In the genomic region with DNA sequence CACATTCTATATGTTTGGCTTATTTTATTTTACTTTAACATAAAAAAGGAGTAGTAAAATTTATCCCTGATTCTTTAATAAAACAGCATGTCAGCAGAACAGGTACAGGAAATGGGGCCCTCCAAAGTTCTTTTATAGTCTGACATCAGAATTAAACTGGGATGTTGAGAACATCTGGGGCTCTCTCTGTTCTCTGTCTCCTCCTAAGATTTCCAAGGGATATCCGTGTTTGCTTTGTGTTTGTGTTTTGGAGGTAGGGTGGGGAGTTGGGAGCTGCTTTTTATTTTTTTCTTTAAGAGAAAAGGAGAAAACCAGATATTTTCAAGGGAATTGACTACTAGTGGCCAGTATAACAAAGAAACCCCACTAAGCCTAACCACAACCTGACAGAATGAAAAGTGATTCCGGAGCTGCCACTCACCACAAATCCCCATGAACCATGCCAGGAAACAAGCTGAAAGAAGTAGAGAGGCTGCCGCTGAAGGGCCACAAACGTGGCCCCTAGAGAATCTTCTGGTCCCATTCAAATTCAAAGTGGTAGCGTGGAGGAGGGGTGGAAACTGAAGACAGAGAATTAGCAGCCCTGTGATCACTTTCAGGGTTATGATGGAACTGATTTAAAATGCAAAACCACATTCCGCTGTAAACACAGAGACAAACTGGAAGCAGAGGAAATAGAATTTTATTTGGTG, we compare ENCODE assay signal across 12 cellular contexts.
DNase-seq lines count a peak whose midpoint lies in the region; ATAC-seq, FAIRE-seq and TF ChIP-seq lines count a peak whose summit lies in the region.
"Had no signal": no experiment of that assay in that cellular context is flagged by ENCODE, and none has a peak within 500 bp of the region (broad histone marks: within the 10 kb centered on the region; RNA-seq: fewer than 3 reads in every experiment).

No MANE protein-coding gene starts in this region.

- H3K36me3 ChIP-seq in HUES6 (ENCODE audit: control insufficient read depth, insufficient read depth, low read length) (no peaks in the 10 kb centered on the region), spleen (no peaks in the 10 kb centered on the region), aorta (ENCODE audit: control insufficient read depth in 1 of 2, insufficient read depth in 2 of 2, low read length in 1 of 2) (no peaks in the 10 kb centered on the region)
- H3K36me3 ChIP-seq: colonic mucosa had no signal

- ATAC-seq in GM21723 (IDR thresholded peaks at IDR 0.05; ENCODE audit: unreplicated experiment): peak; percentile 66
- ATAC-seq in left ventricle myocardium superior: peak; percentile 59
- ATAC-seq in aorta (ENCODE audit: low FRiP score): no peak
- ATAC-seq: psoas muscle had no signal

- no peak for TF ChIP-seq POLR2A in spleen (IDR thresholded peaks at IDR 0.05)

- peaks cover 42% of the 10 kb centered on the region for H3K4me1 ChIP-seq in HUES6 (ENCODE audit: control insufficient read depth, insufficient read depth, low read length)
- peaks cover 0 to 12% (median 3%) of the 10 kb centered on the region in 6 donors for H3K4me1 ChIP-seq in spleen
- H3K4me1 ChIP-seq in aorta (ENCODE audit: control insufficient read depth in 1 of 2, insufficient read depth in 2 of 2, low read length in 2 of 2): no peaks in the 10 kb centered on the region
- H3K4me1 ChIP-seq: colonic mucosa, psoas muscle had no signal

- no peak for FAIRE-seq in RCC 7860 (lab: Jason Lieb, UNC)

- H3K27me3 ChIP-seq in HUES6 (ENCODE audit: control insufficient read depth, insufficient read depth, low read length) (no peaks in the 10 kb centered on the region), spleen (replicated peaks in 1 of 7) (no peaks in the 10 kb centered on the region), aorta (ENCODE audit: control insufficient read depth in 1 of 2, insufficient read depth in 2 of 2, low read length in 1 of 2) (no peaks in the 10 kb centered on the region)
- H3K27me3 ChIP-seq: colonic mucosa had no signal

- H3K4me3 ChIP-seq in HUES6 (ENCODE audit: low read depth, low read length): peak overlapping the region; percentile 16
- H3K4me3 ChIP-seq in spleen: no peak overlapping the region
- H3K4me3 ChIP-seq in aorta (ENCODE audit: low read length in 2 of 2): no peak overlapping the region
- H3K4me3 ChIP-seq: colonic mucosa, psoas muscle had no signal

- peak overlapping the region; percentile 33; the same call in 1 of the 2 replicates for H3K27ac ChIP-seq in HUES6 (ENCODE audit: low read depth, low read length)
- peak overlapping the region in 6 of 8 donors; percentile 16 to 68 (median 56) for H3K27ac ChIP-seq in spleen
- H3K27ac ChIP-seq in aorta (ENCODE audit: low read depth in 1 of 2, low read length in 2 of 2): no peak overlapping the region
- H3K27ac ChIP-seq: colonic mucosa, psoas muscle had no signal

- intact Hi-C loops in left ventricle myocardium superior (cut with micrococcal nuclease) (no loop called here), spleen (cut with DNase I; ENCODE audit: low total_unique reads) (no loop called here), aorta (cut with DNase I) (no loop called here)

- DNase-seq in left ventricle myocardium superior (no peak), spleen (no peak), NCI-H2227 (lab: John Stamatoyannopoulos, UW; ENCODE audit: unreplicated experiment) (no peak), RCC 7860 (ENCODE audit: low spot score) (no peak), inferior parietal cortex (ENCODE audit: extremely low spot score) (no peak), aorta (no peak)
- DNase-seq: colonic mucosa, NCI-H2171 treated with DMSO at 0.1 percent for 48 hours, psoas muscle, T1000 had no signal

- TF ChIP-seq CTCF in spleen (IDR thresholded peaks at IDR 0.05 in 8 of 11, conservative IDR thresholded peaks at IDR 0.05 in 3 of 11): no peak

- 36 to 51% (median 44%) methylated on average over 6 of the region's 6 CpGs for WGBS in spleen, 5 donors
- 74 to 75% methylated on average over 6 of the region's 6 CpGs for WGBS in aorta, 2 donors

- no peaks in the 10 kb centered on the region for H3K9me3 ChIP-seq in HUES6 (ENCODE audit: control insufficient read depth, insufficient read depth, low read depth, low read length)
- no peaks in the 10 kb centered on the region for H3K9me3 ChIP-seq in spleen
- H3K9me3 ChIP-seq in aorta (ENCODE audit: control insufficient read depth, low read length): no peaks in the 10 kb centered on the region
- H3K9me3 ChIP-seq: colonic mucosa, psoas muscle had no signal

- no peak overlapping the region for H3K9ac ChIP-seq in HUES6 (ENCODE audit: low read length)

Comparison
In these comparisons a context has a peak if more than half of its experiments do, and no peak if none do; other contexts are left out.
1. H3K27ac ChIP-seq: peak in HUES6 (single experiment) and spleen (6 of 8); none in aorta (0 of 2).